In the genomic region with DNA sequence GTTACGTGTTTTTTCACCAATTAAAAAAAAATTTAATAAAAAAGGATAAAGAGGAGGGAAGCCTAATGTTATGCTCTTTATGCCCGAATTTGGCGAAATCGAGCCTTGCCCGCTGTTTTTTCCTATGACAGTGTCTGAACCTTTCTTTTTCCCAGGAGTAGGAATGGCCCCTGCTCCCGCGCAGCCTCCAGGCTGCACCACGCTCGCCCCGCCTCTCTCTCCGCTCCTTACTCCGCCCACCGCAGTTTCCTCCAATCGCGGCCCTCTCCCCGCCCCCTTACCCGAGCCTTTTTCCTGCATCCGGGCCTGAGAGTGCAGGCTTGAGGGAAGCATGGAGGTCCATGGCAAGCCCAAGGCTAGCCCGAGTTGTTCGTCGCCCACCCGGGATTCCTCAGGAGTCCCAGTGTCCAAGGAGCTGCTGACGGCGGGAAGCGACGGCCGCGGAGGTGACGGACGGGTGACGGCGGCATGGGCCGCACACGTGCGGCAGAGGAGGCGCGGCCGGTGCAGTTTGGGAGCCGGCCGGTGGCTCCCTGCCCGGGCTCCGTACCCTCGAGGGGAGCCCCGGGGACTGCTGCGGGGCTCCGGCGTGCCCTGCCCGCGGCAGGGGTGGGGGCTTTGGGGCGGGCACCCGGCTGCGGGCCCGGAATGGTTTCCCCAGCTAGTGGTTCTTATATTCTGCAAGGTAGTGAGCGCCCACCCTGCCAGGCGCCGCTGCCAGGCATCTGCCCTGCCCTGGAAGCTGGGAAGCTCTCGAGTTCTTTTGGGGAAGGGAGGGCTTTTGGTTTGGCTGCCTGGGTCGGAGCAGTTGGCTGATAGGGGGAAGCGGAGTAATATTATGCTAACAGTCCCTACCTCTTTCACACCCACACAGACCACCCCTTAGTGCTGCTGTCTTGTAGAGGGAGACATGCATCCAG, we compare ENCODE assay signal across 1 cellular context.
A peak's percentile ranks its signal among the peaks of the same experiment; 100 is the strongest.
TF ChIP-seq lines count a peak whose summit lies in the region.

Gene NOPCHAP1, plus strand, starts transcription at position 295 of the 920 bp plus-strand sequence. Its CDS starts 37 bp downstream, at position 332.

TF ChIP-seq in WTC11, 78 proteins besides CTCF, POLR2A, EP300 and RAD21 (continued from another document):
- TF ChIP-seq, protein P1, sequence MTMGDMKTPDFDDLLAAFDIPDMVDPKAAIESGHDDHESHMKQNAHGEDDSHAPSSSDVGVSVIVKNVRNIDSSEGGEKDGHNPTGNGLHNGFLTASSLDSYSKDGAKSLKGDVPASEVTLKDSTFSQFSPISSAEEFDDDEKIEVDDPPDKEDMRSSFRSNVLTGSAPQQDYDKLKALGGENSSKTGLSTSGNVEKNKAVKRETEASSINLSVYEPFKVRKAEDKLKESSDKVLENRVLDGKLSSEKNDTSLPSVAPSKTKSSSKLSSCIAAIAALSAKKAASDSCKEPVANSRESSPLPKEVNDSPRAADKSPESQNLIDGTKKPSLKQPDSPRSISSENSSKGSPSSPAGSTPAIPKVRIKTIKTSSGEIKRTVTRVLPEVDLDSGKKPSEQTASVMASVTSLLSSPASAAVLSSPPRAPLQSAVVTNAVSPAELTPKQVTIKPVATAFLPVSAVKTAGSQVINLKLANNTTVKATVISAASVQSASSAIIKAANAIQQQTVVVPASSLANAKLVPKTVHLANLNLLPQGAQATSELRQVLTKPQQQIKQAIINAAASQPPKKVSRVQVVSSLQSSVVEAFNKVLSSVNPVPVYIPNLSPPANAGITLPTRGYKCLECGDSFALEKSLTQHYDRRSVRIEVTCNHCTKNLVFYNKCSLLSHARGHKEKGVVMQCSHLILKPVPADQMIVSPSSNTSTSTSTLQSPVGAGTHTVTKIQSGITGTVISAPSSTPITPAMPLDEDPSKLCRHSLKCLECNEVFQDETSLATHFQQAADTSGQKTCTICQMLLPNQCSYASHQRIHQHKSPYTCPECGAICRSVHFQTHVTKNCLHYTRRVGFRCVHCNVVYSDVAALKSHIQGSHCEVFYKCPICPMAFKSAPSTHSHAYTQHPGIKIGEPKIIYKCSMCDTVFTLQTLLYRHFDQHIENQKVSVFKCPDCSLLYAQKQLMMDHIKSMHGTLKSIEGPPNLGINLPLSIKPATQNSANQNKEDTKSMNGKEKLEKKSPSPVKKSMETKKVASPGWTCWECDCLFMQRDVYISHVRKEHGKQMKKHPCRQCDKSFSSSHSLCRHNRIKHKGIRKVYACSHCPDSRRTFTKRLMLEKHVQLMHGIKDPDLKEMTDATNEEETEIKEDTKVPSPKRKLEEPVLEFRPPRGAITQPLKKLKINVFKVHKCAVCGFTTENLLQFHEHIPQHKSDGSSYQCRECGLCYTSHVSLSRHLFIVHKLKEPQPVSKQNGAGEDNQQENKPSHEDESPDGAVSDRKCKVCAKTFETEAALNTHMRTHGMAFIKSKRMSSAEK (CRISPR knock-in tag; IDR thresholded peaks at IDR 0.05; ENCODE audit: borderline replicate concordance): no peak
- TF ChIP-seq ZNF138 (CRISPR knock-in tag; conservative IDR thresholded peaks at IDR 0.05) (no peak), FOXP4 (CRISPR knock-in tag; IDR thresholded peaks at IDR 0.05) (peak; percentile 83), TEAD1 (CRISPR knock-in tag; IDR thresholded peaks at IDR 0.05) (peak; percentile 63; the same call in 1 of the 2 replicates), ZNF671 (CRISPR knock-in tag; IDR thresholded peaks at IDR 0.05) (no peak), NFE2L1 (CRISPR knock-in tag; IDR thresholded peaks at IDR 0.05) (0 out of 2 replicates have a peak, but pooled peaks have one; percentile 28), E2F1 (CRISPR knock-in tag; IDR thresholded peaks at IDR 0.05) (no peak), HMGA2 (CRISPR knock-in tag; IDR thresholded peaks at IDR 0.05) (no peak), MYBL2 (CRISPR knock-in tag; IDR thresholded peaks at IDR 0.05) (no peak; the same call in 1 of the 2 replicates), TP53 (CRISPR knock-in tag; IDR thresholded peaks at IDR 0.05) (0 out of 2 replicates have a peak, but pooled peaks have one; percentile 77), JUN (CRISPR knock-in tag; IDR thresholded peaks at IDR 0.05) (peak; percentile 40; the same call in 1 of the 2 replicates), IRF2 (CRISPR knock-in tag; IDR thresholded peaks at IDR 0.05; ENCODE audit: borderline replicate concordance, low read depth) (no peak), GRHL2 (CRISPR knock-in tag; IDR thresholded peaks at IDR 0.05; ENCODE audit: insufficient replicate concordance, severe bottlenecking) (no peak), PRRX2 (CRISPR knock-in tag; IDR thresholded peaks at IDR 0.05) (no peak)
- TF ChIP-seq, protein P2, sequence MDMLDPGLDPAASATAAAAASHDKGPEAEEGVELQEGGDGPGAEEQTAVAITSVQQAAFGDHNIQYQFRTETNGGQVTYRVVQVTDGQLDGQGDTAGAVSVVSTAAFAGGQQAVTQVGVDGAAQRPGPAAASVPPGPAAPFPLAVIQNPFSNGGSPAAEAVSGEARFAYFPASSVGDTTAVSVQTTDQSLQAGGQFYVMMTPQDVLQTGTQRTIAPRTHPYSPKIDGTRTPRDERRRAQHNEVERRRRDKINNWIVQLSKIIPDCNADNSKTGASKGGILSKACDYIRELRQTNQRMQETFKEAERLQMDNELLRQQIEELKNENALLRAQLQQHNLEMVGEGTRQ (CRISPR knock-in tag; IDR thresholded peaks at IDR 0.05): 0 out of 2 replicates have a peak, but pooled peaks have one; percentile 23
- TF ChIP-seq, protein P3, sequence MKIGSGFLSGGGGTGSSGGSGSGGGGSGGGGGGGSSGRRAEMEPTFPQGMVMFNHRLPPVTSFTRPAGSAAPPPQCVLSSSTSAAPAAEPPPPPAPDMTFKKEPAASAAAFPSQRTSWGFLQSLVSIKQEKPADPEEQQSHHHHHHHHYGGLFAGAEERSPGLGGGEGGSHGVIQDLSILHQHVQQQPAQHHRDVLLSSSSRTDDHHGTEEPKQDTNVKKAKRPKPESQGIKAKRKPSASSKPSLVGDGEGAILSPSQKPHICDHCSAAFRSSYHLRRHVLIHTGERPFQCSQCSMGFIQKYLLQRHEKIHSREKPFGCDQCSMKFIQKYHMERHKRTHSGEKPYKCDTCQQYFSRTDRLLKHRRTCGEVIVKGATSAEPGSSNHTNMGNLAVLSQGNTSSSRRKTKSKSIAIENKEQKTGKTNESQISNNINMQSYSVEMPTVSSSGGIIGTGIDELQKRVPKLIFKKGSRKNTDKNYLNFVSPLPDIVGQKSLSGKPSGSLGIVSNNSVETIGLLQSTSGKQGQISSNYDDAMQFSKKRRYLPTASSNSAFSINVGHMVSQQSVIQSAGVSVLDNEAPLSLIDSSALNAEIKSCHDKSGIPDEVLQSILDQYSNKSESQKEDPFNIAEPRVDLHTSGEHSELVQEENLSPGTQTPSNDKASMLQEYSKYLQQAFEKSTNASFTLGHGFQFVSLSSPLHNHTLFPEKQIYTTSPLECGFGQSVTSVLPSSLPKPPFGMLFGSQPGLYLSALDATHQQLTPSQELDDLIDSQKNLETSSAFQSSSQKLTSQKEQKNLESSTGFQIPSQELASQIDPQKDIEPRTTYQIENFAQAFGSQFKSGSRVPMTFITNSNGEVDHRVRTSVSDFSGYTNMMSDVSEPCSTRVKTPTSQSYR (CRISPR knock-in tag; IDR thresholded peaks at IDR 0.05): no peak
- TF ChIP-seq, protein P4, sequence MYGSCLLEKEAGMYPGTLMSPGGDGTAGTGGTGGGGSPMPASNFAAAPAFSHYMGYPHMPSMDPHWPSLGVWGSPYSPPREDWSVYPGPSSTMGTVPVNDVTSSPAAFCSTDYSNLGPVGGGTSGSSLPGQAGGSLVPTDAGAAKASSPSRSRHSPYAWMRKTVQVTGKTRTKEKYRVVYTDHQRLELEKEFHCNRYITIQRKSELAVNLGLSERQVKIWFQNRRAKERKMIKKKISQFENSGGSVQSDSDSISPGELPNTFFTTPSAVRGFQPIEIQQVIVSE (CRISPR knock-in tag; IDR thresholded peaks at IDR 0.05; ENCODE audit: borderline replicate concordance): no peak
